ENCODE assay signal across 29 cellular contexts in the genomic region with DNA sequence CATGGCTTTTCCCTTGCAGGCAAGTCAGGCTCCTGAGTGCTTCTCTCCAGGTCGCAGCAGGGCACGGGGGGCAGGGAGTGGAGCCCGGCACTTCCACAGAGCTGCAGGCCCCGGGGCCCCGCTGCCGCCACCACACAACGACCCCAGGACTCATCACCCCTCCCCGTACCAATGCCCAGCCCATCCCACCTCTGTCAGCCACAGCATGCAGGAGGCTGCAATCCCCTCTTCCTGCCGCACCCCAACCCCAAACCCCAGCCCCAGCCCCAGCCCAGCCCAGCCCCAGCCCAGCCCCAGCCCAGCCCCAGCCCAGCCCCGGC.
"Had no signal": no experiment of that assay in that cellular context is flagged by ENCODE, and none has a peak within 500 bp of the region (broad histone marks: within the 10 kb centered on the region; RNA-seq: fewer than 3 reads in every experiment).

No MANE protein-coding gene starts in this region.

- H3K36me3 ChIP-seq: ascending aorta, breast epithelium, cardiac muscle cell, WERI-Rb-1 had no signal

- ATAC-seq: activated CD4-positive, CD25-positive, alpha-beta regulatory T cell treated with anti-CD3 and anti-CD28 coated beads, Interleukin-2, amount 50 U/mL, for 24 hours; activated CD8-positive, alpha-beta memory T cell treated with anti-CD3 and anti-CD28 coated beads, Interleukin-2, amount 10 ng/mL, durations not matched to agents 7 days and 5 days; activated CD8-positive, alpha-beta T cell treated with anti-CD3 and anti-CD28 coated beads, Interleukin-2, amount 10 ng/mL, durations not matched to agents 7 days and 5 days; activated naive CD4-positive, alpha-beta T cell treated with anti-CD3 and anti-CD28 coated beads, Interleukin-2, amount 50 U/mL, for 72 hours; T-cell had no signal

- H3K4me1 ChIP-seq: ascending aorta, breast epithelium had no signal

- H3K9me3 ChIP-seq: ascending aorta, breast epithelium had no signal

- DNase-seq: activated B cell treated with CpG ODN at 0.5 μM for 24 hours; activated CD4-positive, alpha-beta T cell treated with anti-CD3 and anti-CD28 coated beads for 48 hours; activated CD4-positive, alpha-beta T cell treated with anti-CD3 and anti-CD28 coated beads, Interleukin-2, amount 50 U/mL, for 1 hour; activated CD4-positive, alpha-beta T cell treated with anti-CD3 and anti-CD28 coated beads, Interleukin-2, amount 50 U/mL, for 48 hours; activated CD8-positive, alpha-beta memory T cell treated with anti-CD3 and anti-CD28 coated beads, Interleukin-2, amount 10 ng/mL, durations not matched to agents 7 days and 5 days; activated CD8-positive, alpha-beta memory T cell treated with anti-CD3 and anti-CD28 coated beads, Interleukin-2, amount 50 U/mL, for 4 hours; activated CD8-positive, alpha-beta T cell treated with anti-CD3 and anti-CD28 coated beads, Interleukin-2, amount 10 ng/mL, durations not matched to agents 7 days and 5 days; activated gamma-delta T cell; activated naive CD4-positive, alpha-beta T cell; activated naive CD4-positive, alpha-beta T cell treated with anti-CD3 and anti-CD28 coated beads, Interleukin-2, amount 10 ng/mL, durations not matched to agents 7 days and 5 days; activated naive CD8-positive, alpha-beta T cell treated with anti-CD3 and anti-CD28 coated beads, Interleukin-2, amount 10 ng/mL, durations not matched to agents 7 days and 5 days; activated T-cell treated with anti-CD3 and anti-CD28 coated beads, Interleukin-2, amount 50 U/mL, for 1 hour; activated T-cell treated with anti-CD3 and anti-CD28 coated beads, Interleukin-2, amount 50 U/mL, for 48 hours; central memory CD4-positive, alpha-beta T cell; cerebellar nuclear complex; effector memory CD4-positive, alpha-beta T cell; foreskin fibroblast; SW 1271; T-cell; T1000 had no signal

- FAIRE-seq: frontal cortex had no signal

- H3K27me3 ChIP-seq: ascending aorta, breast epithelium, cardiac muscle cell, dorsolateral prefrontal cortex had no signal

- H3K27ac ChIP-seq: ascending aorta, breast epithelium, cardiac muscle cell, coronary artery, dorsolateral prefrontal cortex, WERI-Rb-1 had no signal

- H3K4me3 ChIP-seq: ascending aorta, breast epithelium, cardiac muscle cell, coronary artery, dorsolateral prefrontal cortex had no signal
